8 cellular contexts compared by ENCODE assay signal in the genomic region with DNA sequence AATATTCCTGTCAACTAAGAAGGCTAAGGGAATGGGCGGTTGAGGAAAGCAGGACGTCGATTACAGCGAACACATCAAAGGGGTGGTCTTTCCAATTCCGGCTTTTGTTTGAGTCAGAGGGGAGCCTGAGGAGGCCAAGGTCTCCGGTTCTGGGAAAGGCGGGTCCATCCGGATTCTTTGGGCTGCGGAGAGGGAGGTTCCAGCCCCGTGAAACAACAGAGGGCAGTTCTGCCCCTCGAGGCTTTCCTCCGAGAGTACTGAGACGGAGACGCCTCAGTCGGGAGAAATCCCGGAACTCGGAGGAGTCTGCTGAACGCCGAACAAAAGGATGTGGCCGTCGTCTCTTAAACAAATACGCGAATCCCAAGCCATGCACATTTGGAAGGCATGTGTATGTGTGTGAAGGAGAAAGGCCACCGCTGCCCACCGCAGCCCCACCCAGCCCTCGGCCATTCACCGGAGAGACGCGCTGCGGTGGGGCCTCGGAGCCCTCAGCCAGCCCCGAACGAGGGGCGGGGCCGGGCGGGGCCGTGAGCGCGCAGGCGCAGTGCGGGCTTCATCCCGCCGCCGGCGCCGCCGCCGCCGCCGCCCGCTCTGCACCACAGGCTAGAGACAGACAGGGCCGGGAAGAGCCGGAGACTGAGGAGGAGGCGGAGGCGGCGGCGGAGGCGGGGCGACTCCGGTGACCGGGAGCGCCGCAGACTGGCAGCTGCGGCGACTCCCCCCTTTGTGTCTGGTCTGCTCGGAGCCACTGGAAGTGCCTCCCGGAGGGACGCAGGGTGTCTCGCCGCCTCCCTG. TPM values are rescaled to one million over a fixed set of nuclear protein-coding genes. Genes with fewer than 3 reads are reported as not detected.
DNase-seq lines count a peak whose midpoint lies in the region; ATAC-seq and TF ChIP-seq lines count a peak whose summit lies in the region.

A gene (plus strand): TSS at position 717 of the 798 bp plus-strand sequence. CDS start 1,148 bp downstream, outside the sequence.

- ATAC-seq in HG02852 (IDR thresholded peaks at IDR 0.05; ENCODE audit: unreplicated experiment) (peak; percentile 69), psoas muscle (peak; percentile 88 to 92 (median 92))

- intact Hi-C loops in psoas muscle (cut with DNase I), result loop anchor here in 1 of 2 donors (5.0 kb wide), 3 partner anchors 59 to 519 kb away; no protein-coding TSS in a partner anchor

- H3K36me3 Mint-ChIP-seq in T-helper 1 cell treated with Interleukin-12 subunit alpha and Interleukin-12 subunit beta and Interleukin-4 antibody, amounts not matched to agents 30 μg/mL and 1 μg/mL, for 36 hours (ENCODE audit: low read depth), result no peaks in the 10 kb centered on the region

- peak within 1 kb of the TSS; percentile 80 for H3K27ac Mint-ChIP-seq in T-helper 1 cell treated with Interleukin-12 subunit alpha and Interleukin-12 subunit beta and Interleukin-4 antibody, amounts not matched to agents 30 μg/mL and 1 μg/mL, for 36 hours

- no peaks in the 10 kb centered on the region for H3K27me3 ChIP-seq in right atrium auricular region
- no peaks in the 10 kb centered on the region for H3K27me3 ChIP-seq in psoas muscle (ENCODE audit: insufficient read depth in 3 of 3, low read length in 2 of 3)

- no peaks in the 10 kb centered on the region for H3K9me3 ChIP-seq in right atrium auricular region
- H3K9me3 ChIP-seq in psoas muscle, result no peaks in the 10 kb centered on the region

- TF ChIP-seq CTCF in GM13976 (IDR thresholded peaks at IDR 0.05; ENCODE audit: borderline replicate concordance, control extremely low read depth, extremely low read depth, insufficient read depth, missing control alignments) (no peak), right atrium auricular region (IDR thresholded peaks at IDR 0.05) (no peak), psoas muscle (IDR thresholded peaks at IDR 0.05) (no peak)

- no peaks in the 10 kb centered on the region for H3K9me3 Mint-ChIP-seq in T-helper 1 cell treated with Interleukin-12 subunit alpha and Interleukin-12 subunit beta and Interleukin-4 antibody, amounts not matched to agents 30 μg/mL and 1 μg/mL, for 36 hours

- H3K4me3 ChIP-seq in right atrium auricular region, result peak within 1 kb of the TSS; percentile 66 to 71
- peak within 1 kb of the TSS; percentile 77 for H3K4me3 ChIP-seq in psoas muscle
- H3K4me3 ChIP-seq in urinary bladder (ENCODE audit: low read depth, low read length), result peak within 1 kb of the TSS; percentile 94

- peaks cover 0 to 29% of the 10 kb centered on the region in 2 donors for H3K4me1 ChIP-seq in right atrium auricular region
- H3K4me1 ChIP-seq in psoas muscle, result peaks cover 13% of the 10 kb centered on the region
- H3K4me1 ChIP-seq in urinary bladder (ENCODE audit: insufficient read depth), result no peaks in the 10 kb centered on the region

- peak within 1 kb of the TSS; percentile 97 for H3K4me3 Mint-ChIP-seq in T-helper 1 cell treated with Interleukin-12 subunit alpha and Interleukin-12 subunit beta and Interleukin-4 antibody, amounts not matched to agents 30 μg/mL and 1 μg/mL, for 36 hours

- H3K4me1 Mint-ChIP-seq in T-helper 1 cell treated with Interleukin-12 subunit alpha and Interleukin-12 subunit beta and Interleukin-4 antibody, amounts not matched to agents 30 μg/mL and 1 μg/mL, for 36 hours (ENCODE audit: low read depth), result peaks cover 26% of the 10 kb centered on the region

- DNase-seq in GM13976 (ENCODE audit: low spot score) (peak; percentile 90), NCI-H146 (lab: John Stamatoyannopoulos, UW) (peak; percentile 94), right atrium auricular region (ENCODE audit: low spot score) (peak; percentile 86), psoas muscle (peak; percentile 90 to 95)

- 0 to 1% (median 0%) methylated on average over 49 to 70 of the region's 70 CpGs for WGBS in psoas muscle, 3 donors
- under 1% methylated on average over 70 of the region's 70 CpGs for WGBS in urinary bladder

- in situ Hi-C loops in GM13976 (cut with MboI; ENCODE audit: low sequenced_read_pairs, unreplicated experiment), result no loop called here

- H3K27ac ChIP-seq in angular gyrus (ENCODE audit: low read depth, low read length), result peak within 1 kb of the TSS; percentile 83
- peak within 1 kb of the TSS; percentile 94 to 97 for H3K27ac ChIP-seq in right atrium auricular region
- peak within 1 kb of the TSS; percentile 90 for H3K27ac ChIP-seq in psoas muscle
- H3K27ac ChIP-seq in urinary bladder (ENCODE audit: low read depth), result peak within 1 kb of the TSS; percentile 93

- H3K36me3 ChIP-seq in right atrium auricular region (no peaks in the 10 kb centered on the region), psoas muscle (ENCODE audit: insufficient read depth in 1 of 2, low read depth in 1 of 2) (no peaks in the 10 kb centered on the region), urinary bladder (ENCODE audit: insufficient read depth) (no peaks in the 10 kb centered on the region)

- peaks cover 21% of the 10 kb centered on the region for H3K27me3 Mint-ChIP-seq in T-helper 1 cell treated with Interleukin-12 subunit alpha and Interleukin-12 subunit beta and Interleukin-4 antibody, amounts not matched to agents 30 μg/mL and 1 μg/mL, for 36 hours (ENCODE audit: low read depth)

RNA-seq across cellular contexts. Expression of the gene that starts here (rescaled TPM):
- 10 to 100 TPM; 55.0 to 68.5 TPM for total RNA-seq in right atrium auricular region
- 10 to 100 TPM; 21.3 to 43.2 (median 34.4) TPM for total RNA-seq in psoas muscle
- polyA plus RNA-seq in psoas muscle, result 1 to 10 TPM; 3.9 to 9.2 (median 4.6) TPM
- total RNA-seq in urinary bladder, result 86.7 TPM
- polyA plus RNA-seq in urinary bladder, result 20.1 TPM

Comparison
In these comparisons a context has a peak if more than half of its experiments do, and no peak if none do; other contexts are left out.
1. Peak in every context shown above with its lines: DNase-seq, ATAC-seq, H3K4me3 ChIP-seq and H3K27ac ChIP-seq.